In the genomic region with DNA sequence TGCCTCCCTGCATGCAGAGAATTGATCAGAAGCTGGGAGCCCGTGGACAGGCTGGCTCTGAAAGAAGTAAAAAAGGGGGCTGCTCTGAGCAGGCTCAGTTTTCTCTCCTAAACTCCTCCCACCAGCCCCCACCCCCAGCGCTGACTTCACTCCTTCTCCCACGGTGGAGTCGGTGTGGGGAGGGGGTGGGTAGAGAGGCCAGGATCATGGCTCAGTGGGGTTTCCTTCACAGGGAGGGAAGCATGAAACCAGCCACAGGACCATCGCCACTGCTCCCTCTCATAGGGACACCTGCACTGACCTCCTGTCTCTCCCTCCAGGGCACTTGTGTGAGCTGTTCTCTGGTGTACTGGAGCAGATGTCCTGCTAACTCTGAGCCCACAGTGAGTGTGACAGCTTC, we compare ENCODE assay signal across 24 cellular contexts.
"Had no signal": no experiment of that assay in that cellular context is flagged by ENCODE, and none has a peak within 500 bp of the region (broad histone marks: within the 10 kb centered on the region; RNA-seq: fewer than 3 reads in every experiment).

No MANE protein-coding gene starts in this region.

- H3K27me3 ChIP-seq: gastrocnemius medialis, right atrium auricular region, thyroid gland, upper lobe of right lung had no signal

- H3K36me3 ChIP-seq: esophagus squamous epithelium, gastrocnemius medialis, heart left ventricle, lower lobe of right lung, prostate gland, right atrium auricular region, thyroid gland, upper lobe of right lung had no signal

- DNase-seq: activated CD4-positive, alpha-beta T cell treated with anti-CD3 and anti-CD28 coated beads for 4 hours; activated CD4-positive, alpha-beta T cell treated with anti-CD3 and anti-CD28 coated beads, Interleukin-2, amount 50 U/mL, for 48 hours; activated CD4-positive, CD25-positive, alpha-beta regulatory T cell; activated CD8-positive, alpha-beta memory T cell treated with anti-CD3 and anti-CD28 coated beads, Interleukin-2, amount 50 U/mL, for 48 hours; activated naive CD4-positive, alpha-beta T cell treated with anti-CD3 and anti-CD28 coated beads for 36 hours; activated naive CD8-positive, alpha-beta T cell treated with anti-CD3 and anti-CD28 coated beads, Interleukin-2, amount 10 ng/mL, durations not matched to agents 7 days and 5 days; activated T-cell treated with anti-CD3 and anti-CD28 coated beads, Interleukin-2, amount 50 U/mL, for 4 hours; amniotic stem cell; esophagus squamous epithelium; gastrocnemius medialis; heart left ventricle; kidney; lower lobe of right lung; naive thymus-derived CD4-positive, alpha-beta T cell; stimulated activated CD4-positive, alpha-beta T cell treated with anti-CD3 and anti-CD28 coated beads, Interleukin-4, amount 100 ng/mL, for 24 hours; stimulated activated naive CD4-positive, alpha-beta T cell treated with Interleukin-2 at 50 U/mL for 16 hours; T-helper 17 cell; thyroid gland; upper lobe of right lung had no signal

- H3K4me1 ChIP-seq: esophagus squamous epithelium, gastrocnemius medialis, heart left ventricle, lower lobe of right lung, prostate gland, right atrium auricular region, thyroid gland, upper lobe of right lung had no signal

- H3K27ac ChIP-seq: coronary artery, esophagus squamous epithelium, gastrocnemius medialis, heart left ventricle, lower lobe of right lung, prostate gland, right atrium auricular region, thyroid gland, upper lobe of right lung had no signal

- ATAC-seq: activated T-cell treated with anti-CD3 and anti-CD28 coated beads, Interleukin-2, amount 50 U/mL, for 4 hours; gastrocnemius medialis; heart left ventricle; left lobe of liver; lower lobe of right lung; naive thymus-derived CD4-positive, alpha-beta T cell; T-helper 17 cell; upper lobe of right lung had no signal

- H3K4me1 Mint-ChIP-seq: activated naive CD8-positive, alpha-beta T cell treated with anti-CD3 and anti-CD28 coated beads, Interleukin-2, amount 10 ng/mL, durations not matched to agents 7 days and 5 days had no signal

- H3K4me3 ChIP-seq: coronary artery, esophagus squamous epithelium, gastrocnemius medialis, heart left ventricle, lower lobe of right lung, prostate gland, right atrium auricular region, thyroid gland, upper lobe of right lung had no signal

- H3K9me3 Mint-ChIP-seq: activated naive CD4-positive, alpha-beta T cell treated with anti-CD3 and anti-CD28 coated beads for 36 hours; activated naive CD8-positive, alpha-beta T cell treated with anti-CD3 and anti-CD28 coated beads, Interleukin-2, amount 10 ng/mL, durations not matched to agents 7 days and 5 days; activated T-cell treated with anti-CD3 and anti-CD28 coated beads, Interleukin-2, amount 50 U/mL, for 4 hours; activated T-helper 2 cell treated with anti-CD3 and anti-CD28 coated beads, Interferon-gamma antibody, Interleukin-2, Interleukin-4, amounts not matched to agents 10 μg/mL and 5 μg/mL and 100 μg/mL, durations not matched to agents 14 hours and 24 hours and 36 hours had no signal

- H3K9me3 ChIP-seq: esophagus squamous epithelium, gastrocnemius medialis, heart left ventricle, lower lobe of right lung, prostate gland, right atrium auricular region, thyroid gland, upper lobe of right lung had no signal

- H3K36me3 Mint-ChIP-seq: activated naive CD8-positive, alpha-beta T cell treated with anti-CD3 and anti-CD28 coated beads, Interleukin-2, amount 10 ng/mL, durations not matched to agents 7 days and 5 days; naive thymus-derived CD4-positive, alpha-beta T cell had no signal

- H3K4me3 Mint-ChIP-seq: activated naive CD4-positive, alpha-beta T cell treated with anti-CD3 and anti-CD28 coated beads for 36 hours; activated naive CD8-positive, alpha-beta T cell treated with anti-CD3 and anti-CD28 coated beads, Interleukin-2, amount 10 ng/mL, durations not matched to agents 7 days and 5 days; activated T-cell treated with anti-CD3 and anti-CD28 coated beads, Interleukin-2, amount 50 U/mL, for 4 hours; naive thymus-derived CD4-positive, alpha-beta T cell; T-helper 17 cell had no signal

- H3K27ac Mint-ChIP-seq: activated naive CD4-positive, alpha-beta T cell treated with anti-CD3 and anti-CD28 coated beads for 36 hours; activated naive CD8-positive, alpha-beta T cell treated with anti-CD3 and anti-CD28 coated beads, Interleukin-2, amount 10 ng/mL, durations not matched to agents 7 days and 5 days; activated T-helper 2 cell treated with anti-CD3 and anti-CD28 coated beads, Interferon-gamma antibody, Interleukin-2, Interleukin-4, amounts not matched to agents 10 μg/mL and 5 μg/mL and 100 μg/mL, durations not matched to agents 14 hours and 24 hours and 36 hours; naive thymus-derived CD4-positive, alpha-beta T cell; T-helper 17 cell had no signal
